ENCODE assay signal across 9 cellular contexts in the genomic region with DNA sequence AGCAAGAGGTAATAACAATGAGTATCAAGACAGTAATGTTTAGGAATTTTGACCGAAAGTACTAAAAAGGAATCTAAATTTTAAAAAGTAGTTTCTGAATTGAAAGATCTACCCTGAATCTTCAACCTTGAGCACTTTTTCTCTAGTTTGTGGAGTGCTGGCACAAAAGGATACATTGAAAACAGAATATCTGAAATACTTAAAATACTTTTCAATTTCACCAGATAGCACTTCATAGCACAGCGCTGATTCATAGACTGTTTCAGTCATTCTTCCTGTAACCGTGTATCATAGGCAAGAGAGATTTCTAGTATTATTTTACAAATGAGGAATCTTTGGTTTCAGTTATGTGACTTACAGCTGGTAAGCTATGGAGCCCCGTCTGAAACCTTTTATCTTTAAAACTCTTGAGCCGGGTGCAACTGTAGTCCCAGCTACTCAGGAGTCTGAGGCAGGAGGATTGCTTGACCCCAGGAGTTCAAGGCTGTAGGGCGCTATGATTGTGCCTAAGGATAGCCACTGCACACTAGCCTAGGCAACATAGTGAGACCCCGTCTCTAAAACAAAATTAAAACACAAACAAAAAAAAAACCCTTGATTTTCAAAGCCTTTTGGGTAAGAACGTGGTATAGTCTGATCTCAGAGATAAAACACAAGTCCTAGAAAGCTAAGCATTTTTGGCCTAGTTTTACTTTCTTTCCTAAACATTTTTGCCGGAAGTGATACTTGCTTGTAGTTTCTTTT. TPM values are rescaled to one million over a fixed set of nuclear protein-coding genes. Genes with fewer than 3 reads are reported as not detected.
A peak's percentile ranks its signal among the peaks of the same experiment; 100 is the strongest.
DNase-seq lines count a peak whose midpoint lies in the region; ATAC-seq and TF ChIP-seq lines count a peak whose summit lies in the region.
"Had no signal": no experiment of that assay in that cellular context is flagged by ENCODE, and none has a peak within 500 bp of the region (broad histone marks: within the 10 kb centered on the region; RNA-seq: fewer than 3 reads in every experiment).

No MANE protein-coding gene starts in this region.

- DNase-seq in AG10803 (ENCODE audit: low read depth) = peak; percentile 90
- peak; percentile 82 for DNase-seq in HT1080 (ENCODE audit: low read depth)
- DNase-seq in astrocyte of the cerebellum (ENCODE audit: low read depth) = peak; percentile 62
- no peak for DNase-seq in right lobe of liver
- no peak for DNase-seq in colonic mucosa
- DNase-seq in NCI-H1048 (lab: John Stamatoyannopoulos, UW) = no peak
- DNase-seq in NCI-H146 treated with DMSO at 0.1 percent for 48 hours (lab: John Stamatoyannopoulos, UW; ENCODE audit: unreplicated experiment) = no peak
- DNase-seq: mucosa of descending colon had no signal

- peak overlapping the region; percentile 17 to 48 (median 45) for H3K27ac ChIP-seq in right lobe of liver
- H3K27ac ChIP-seq in colonic mucosa = no peak overlapping the region

- H3K4me1 ChIP-seq in right lobe of liver (peaks cover 0 to 29% (median 6%) of the 10 kb centered on the region in 4 donors), colonic mucosa (no peaks in the 10 kb centered on the region)

- intact Hi-C loops in right lobe of liver (cut with DNase I) = no loop called here
- intact Hi-C loops in colonic mucosa (cut with DNase I) = no loop called here

- H3K9ac ChIP-seq in colonic mucosa (ENCODE audit: low read depth in 2 of 2, low read length in 2 of 2) = no peak overlapping the region

- ATAC-seq in right lobe of liver = peak in 1 of 4 donors; percentile 41
- no peak for ATAC-seq in HG03342 (IDR thresholded peaks at IDR 0.05; ENCODE audit: unreplicated experiment)
- ATAC-seq: mucosa of descending colon had no signal

- H3K9me3 ChIP-seq in right lobe of liver (no peaks in the 10 kb centered on the region), colonic mucosa (no peaks in the 10 kb centered on the region)
- H3K9me3 ChIP-seq: mucosa of descending colon had no signal

- no peaks in the 10 kb centered on the region for H3K27me3 ChIP-seq in right lobe of liver
- H3K27me3 ChIP-seq in colonic mucosa = no peaks in the 10 kb centered on the region

- WGBS in right lobe of liver (ENCODE audit: insufficient coverage, low coverage, low lambda C conversion rate, missing lambda C conversion rate) = 68% methylated on average over 9 of the region's 9 CpGs

- no peak for TF ChIP-seq POLR2A in right lobe of liver (IDR thresholded peaks at IDR 0.05)

- TF ChIP-seq CTCF in AG10803 (conservative IDR thresholded peaks at IDR 0.05; ENCODE audit: low read length) (no peak), astrocyte of the cerebellum (IDR thresholded peaks at IDR 0.05; ENCODE audit: low read depth, low read length, missing control alignments) (no peak), right lobe of liver (IDR thresholded peaks at IDR 0.05) (no peak), colonic mucosa (IDR thresholded peaks at IDR 0.05) (no peak)

- in situ Hi-C loops in astrocyte of the cerebellum (cut with HindIII; ENCODE audit: low sequenced_read_pairs) = no loop called here

- H3K36me3 ChIP-seq in right lobe of liver (peaks cover 0 to 46% (median 13%) of the 10 kb centered on the region in 4 donors), colonic mucosa (no peaks in the 10 kb centered on the region)

- no peak overlapping the region for H3K4me3 ChIP-seq in AG10803 (ENCODE audit: low read length)
- no peak overlapping the region for H3K4me3 ChIP-seq in astrocyte of the cerebellum (ENCODE audit: low read depth, low read length)
- no peak overlapping the region for H3K4me3 ChIP-seq in right lobe of liver
- H3K4me3 ChIP-seq in colonic mucosa = no peak overlapping the region
- H3K4me3 ChIP-seq: mucosa of descending colon had no signal

RNA-seq across cellular contexts. Expression of a gene that starts 35.1 kb away (rescaled TPM):
- total RNA-seq in HT1080 (2014; rRNA removed; shearing (Covaris generic)) = 3.5 and 8.5 TPM in 2 replicates
- 8.1 and 11.0 TPM in 2 replicates for polyA plus RNA-seq in HT1080 (2015; cell fraction: cytosol; rRNA removed)
- polyA plus RNA-seq in HT1080 (2015; cell fraction: nucleus; rRNA removed) = 30.5 and 37.2 TPM in 2 replicates
- 10 to 100 TPM; 17.4 to 22.8 (median 21.7) TPM for total RNA-seq in right lobe of liver
- 10 to 100 TPM; 11.3 to 16.6 TPM for total RNA-seq in colonic mucosa

Comparison
In these comparisons a context has a peak if more than half of its experiments do, and no peak if none do; other contexts are left out.
1. DNase-seq: peak in AG10803 (single experiment), HT1080 (single experiment) and astrocyte of the cerebellum (single experiment); none in right lobe of liver (0 of 3), colonic mucosa (single experiment), NCI-H1048 (single experiment) and NCI-H146 treated with DMSO at 0.1 percent for 48 hours (single experiment).